ENCODE assay signal across 8 cellular contexts in the genomic region with DNA sequence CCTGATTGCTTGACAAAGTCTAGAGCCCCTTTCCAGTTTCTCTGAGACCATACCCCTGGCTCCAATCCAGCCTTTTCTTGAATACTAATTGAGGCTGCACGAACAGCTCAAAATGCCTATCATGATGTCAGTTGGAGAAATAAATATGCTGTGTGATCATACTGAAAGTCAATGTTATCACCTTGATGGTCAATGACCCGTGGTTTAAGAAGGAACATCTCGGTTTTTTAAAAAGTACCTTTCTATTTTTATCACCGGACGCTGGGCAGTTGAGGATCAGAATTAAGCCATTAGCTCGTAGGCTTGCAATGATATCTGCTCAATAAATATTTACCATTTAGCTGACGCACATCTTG. TPM values are rescaled to one million over a fixed set of nuclear protein-coding genes. Genes with fewer than 3 reads are reported as not detected.
DNase-seq lines count a peak whose midpoint lies in the region; ATAC-seq and TF ChIP-seq lines count a peak whose summit lies in the region.

No MANE protein-coding gene starts in this region.

- TF ChIP-seq CTCF in cardiac fibroblast (IDR thresholded peaks at IDR 0.05; ENCODE audit: low read depth, low read length) (no peak), neural cell (IDR thresholded peaks at IDR 0.05; ENCODE audit: poor library complexity, severe bottlenecking) (no peak)

- DNase-seq in cardiac fibroblast (ENCODE audit: low read depth in 2 of 2) = no peak
- no peak for DNase-seq in central memory CD4-positive, alpha-beta T cell
- no peak for DNase-seq in DMS53 (lab: John Stamatoyannopoulos, UW)
- DNase-seq in posterior cingulate gyrus = no peak

- H3K4me2 ChIP-seq in neural cell (ENCODE audit: low read length) = no peak overlapping the region

- peaks cover 15% of the 10 kb centered on the region for H3K4me1 ChIP-seq in HUES48 (ENCODE audit: control insufficient read depth, insufficient read depth, low read length)

- H4K20me1 ChIP-seq in neural cell (ENCODE audit: insufficient read depth) = no peaks in the 10 kb centered on the region

- no peaks in the 10 kb centered on the region for H3K9me3 ChIP-seq in HUES48 (ENCODE audit: control insufficient read depth, insufficient read depth, low read length)
- no peaks in the 10 kb centered on the region for H3K9me3 ChIP-seq in neural cell (ENCODE audit: low read length)

- no peak overlapping the region for H2AFZ ChIP-seq in neural cell (ENCODE audit: low read depth, low read length)

- H3K27me3 ChIP-seq in HUES48 (ENCODE audit: control insufficient read depth, insufficient read depth, low read length) (peaks cover 9% of the 10 kb centered on the region; the same call in 1 of the 2 replicates), neural cell (ENCODE audit: insufficient read depth, low read depth, low read length) (no peaks in the 10 kb centered on the region)

- no peak for TF ChIP-seq RAD21 in neural cell (conservative IDR thresholded peaks at IDR 0.05)

- intact Hi-C loops in posterior cingulate gyrus (cut with DNase I) = loop anchor here (5.0 kb wide), 1 partner anchor 257 kb away; no protein-coding TSS in a partner anchor

- no peaks in the 10 kb centered on the region for H3K36me3 ChIP-seq in HUES48 (ENCODE audit: control insufficient read depth, insufficient read depth, low read length)
- no peaks in the 10 kb centered on the region for H3K36me3 ChIP-seq in neural cell (ENCODE audit: insufficient read depth, low read length)

- peak overlapping the region; percentile 41; the same call in 1 of the 2 replicates for H3K9ac ChIP-seq in HUES48 (ENCODE audit: low read depth, low read length)
- H3K9ac ChIP-seq in neural cell (ENCODE audit: low read length) = no peak overlapping the region

- ATAC-seq in GM18508 (IDR thresholded peaks at IDR 0.05; ENCODE audit: insufficient read depth, unreplicated experiment) = peak; percentile 17
- ATAC-seq in GM21360 (IDR thresholded peaks at IDR 0.05; ENCODE audit: unreplicated experiment) = no peak

- H3K4me3 ChIP-seq in HUES48 (ENCODE audit: low read depth, low read length) = peak overlapping the region; percentile 67
- H3K4me3 ChIP-seq in cardiac fibroblast (replicated peaks in 1 of 2; ENCODE audit: low read depth in 2 of 2, low read length in 2 of 2) = peak overlapping the region; percentile 8 to 47
- H3K4me3 ChIP-seq in neural cell (ENCODE audit: low read length) = peak overlapping the region; percentile 79

- no peaks in the 10 kb centered on the region for H3K9me2 ChIP-seq in neural cell (ENCODE audit: insufficient read depth, low read length)

- H3K79me2 ChIP-seq in neural cell (replicated peaks; ENCODE audit: insufficient read depth, low read length) = peaks cover 14% of the 10 kb centered on the region

- TF ChIP-seq EP300 in neural cell (conservative IDR thresholded peaks at IDR 0.05; ENCODE audit: poor library complexity, severe bottlenecking) = no peak

- H3F3A ChIP-seq in neural cell (ENCODE audit: insufficient read depth, low read length, poor library complexity, severe bottlenecking) = no peaks in the 10 kb centered on the region

- no peak overlapping the region for H3K27ac ChIP-seq in HUES48 (ENCODE audit: low read depth, low read length)
- H3K27ac ChIP-seq in neural cell (ENCODE audit: low read length) = no peak overlapping the region

TF ChIP-seq in neural cell, 6 proteins besides CTCF, POLR2A, EP300 and RAD21:
- TF ChIP-seq POLR2AphosphoS5 (IDR thresholded peaks at IDR 0.05) (no peak), SMC3 (conservative IDR thresholded peaks at IDR 0.05; ENCODE audit: poor library complexity) (no peak), EZH2 (IDR thresholded peaks at IDR 0.05; ENCODE audit: borderline replicate concordance, insufficient read depth, low read length, poor library complexity, severe bottlenecking) (no peak), MXI1 (conservative IDR thresholded peaks at IDR 0.05; ENCODE audit: poor library complexity, severe bottlenecking) (no peak)

RNA-seq across cellular contexts. Expression of a gene that starts 0.9 kb away (rescaled TPM):
- 18.7 and 19.3 TPM in 2 replicates for polyA plus RNA-seq in neural cell
- polyA minus RNA-seq in neural cell = 36.5 and 43.5 TPM in 2 replicates

Comparison
In these comparisons a context has a peak if more than half of its experiments do, and no peak if none do; other contexts are left out.
1. H3K4me3 ChIP-seq: peak in every context shown above with its lines; median percentile 79 in neural cell; 67 in HUES48; 28 in cardiac fibroblast.